21 cellular contexts compared by ENCODE assay signal in the genomic region with DNA sequence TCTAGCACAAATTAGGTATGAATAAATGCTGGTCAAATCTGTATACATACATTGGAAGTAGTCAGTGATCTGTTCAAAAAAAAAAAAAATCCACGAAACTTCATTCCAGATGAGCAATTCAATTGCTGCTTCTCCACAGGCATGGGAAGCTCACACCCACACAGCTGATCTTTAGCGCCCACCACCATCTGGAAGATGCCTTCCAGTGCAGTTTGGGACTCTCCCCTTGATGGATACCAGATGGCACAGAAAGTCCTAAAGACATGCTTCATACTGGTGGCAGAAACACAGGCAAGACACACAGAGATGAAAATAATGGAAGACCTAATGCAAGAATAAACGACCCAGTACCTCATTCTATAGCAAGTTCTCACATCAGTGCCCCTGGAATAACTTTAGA.
DNase-seq lines count a peak whose midpoint lies in the region; ATAC-seq and TF ChIP-seq lines count a peak whose summit lies in the region.
"Had no signal": no experiment of that assay in that cellular context is flagged by ENCODE, and none has a peak within 500 bp of the region (broad histone marks: within the 10 kb centered on the region; RNA-seq: fewer than 3 reads in every experiment).

No MANE protein-coding gene starts in this region.

- TF ChIP-seq CTCF in BE2C (IDR thresholded peaks at IDR 0.05; ENCODE audit: low read depth, low read length): no peak
- no peak for TF ChIP-seq CTCF in brain microvascular endothelial cell (IDR thresholded peaks at IDR 0.05; ENCODE audit: low read depth, low read length, missing control alignments)
- TF ChIP-seq CTCF in gastrocnemius medialis (IDR thresholded peaks at IDR 0.05 in 4 of 5, conservative IDR thresholded peaks at IDR 0.05 in 1 of 5): no peak

- H3K27ac ChIP-seq in brain microvascular endothelial cell (no peak overlapping the region), gastrocnemius medialis (no peak overlapping the region)
- H3K27ac ChIP-seq: SJSA1, tibial artery, VCaP had no signal

- DNase-seq in BE2C (peak; percentile 41), HS-5 (ENCODE audit: low read depth) (peak; percentile 25), brain microvascular endothelial cell (peak; percentile 23), non-pigmented ciliary epithelial cell (ENCODE audit: low read depth) (peak; percentile 46), kidney glomerular epithelial cell (lab: John Stamatoyannopoulos, UW) (no peak), gastrocnemius medialis (no peak), KG1 (lab: John Stamatoyannopoulos, UW) (no peak)
- DNase-seq in stimulated activated CD4-positive, alpha-beta T cell treated with anti-CD3 and anti-CD28 coated beads, Interleukin-15, amount 100 ng/mL, for 24 hours: no peak
- DNase-seq: activated T-cell treated with anti-CD3 and anti-CD28 coated beads for 4 hours; NCI-H1105 treated with DMSO at 0.1 percent for 48 hours; NCI-H2107; NCI-H748 treated with DMSO at 0.1 percent for 48 hours; stimulated activated CD4-positive, alpha-beta T cell treated with anti-CD3 and anti-CD28 coated beads, Interleukin-2, amount 100 ng/mL, for 24 hours; stimulated activated naive CD4-positive, alpha-beta T cell; T-helper 2 cell; tibial artery had no signal

- H3K4me1 ChIP-seq in BE2C (peaks cover 7% of the 10 kb centered on the region; the same call in 1 of the 2 replicates), gastrocnemius medialis (no peaks in the 10 kb centered on the region)
- H3K4me1 ChIP-seq: SJSA1, tibial artery had no signal

- intact Hi-C loops in gastrocnemius medialis (cut with DNase I; ENCODE audit: low total_unique reads): no loop called here

- no peak for TF ChIP-seq POLR2A in gastrocnemius medialis (IDR thresholded peaks at IDR 0.05)

- H3K4me3 ChIP-seq in BE2C (ENCODE audit: low read depth, low read length): no peak overlapping the region
- no peak overlapping the region for H3K4me3 ChIP-seq in brain microvascular endothelial cell (ENCODE audit: low read depth, low read length)
- H3K4me3 ChIP-seq in gastrocnemius medialis: no peak overlapping the region
- H3K4me3 ChIP-seq: SJSA1, tibial artery had no signal

- in situ Hi-C loops in brain microvascular endothelial cell (cut with HindIII; ENCODE audit: low pct_ligation_motif_present, low sequenced_read_pairs) (no loop called here), gastrocnemius medialis (cut with MboI; ENCODE audit: low sequenced_read_pairs in 4 of 4) (no loop called here)

- H3K9me3 ChIP-seq in BE2C (no peaks in the 10 kb centered on the region), gastrocnemius medialis (no peaks in the 10 kb centered on the region)
- H3K9me3 ChIP-seq: SJSA1, tibial artery had no signal

- no peaks in the 10 kb centered on the region for H3K36me3 ChIP-seq in BE2C
- no peaks in the 10 kb centered on the region for H3K36me3 ChIP-seq in brain microvascular endothelial cell (replicated peaks)
- no peaks in the 10 kb centered on the region for H3K36me3 ChIP-seq in gastrocnemius medialis
- H3K36me3 ChIP-seq: SJSA1, tibial artery had no signal

- ATAC-seq in gastrocnemius medialis: no peak
- ATAC-seq: HepG2; natural killer cell treated with Interleukin-12 subunit alpha and Interleukin-12 subunit beta and Interleukin-15 and Interleukin-18, amount 100 ng/mL, for 72 hours; Panc1 had no signal

- no peaks in the 10 kb centered on the region for H3K27me3 ChIP-seq in BE2C
- no peaks in the 10 kb centered on the region for H3K27me3 ChIP-seq in brain microvascular endothelial cell (replicated peaks)
- no peaks in the 10 kb centered on the region for H3K27me3 ChIP-seq in gastrocnemius medialis
- H3K27me3 ChIP-seq: SJSA1, tibial artery had no signal

Comparison
In these comparisons a context has a peak if more than half of its experiments do, and no peak if none do; other contexts are left out.
1. DNase-seq: peak in BE2C (single experiment), HS-5 (single experiment), brain microvascular endothelial cell (single experiment) and non-pigmented ciliary epithelial cell (single experiment); none in kidney glomerular epithelial cell (single experiment), stimulated activated CD4-positive, alpha-beta T cell treated with anti-CD3 and anti-CD28 coated beads, Interleukin-15, amount 100 ng/mL, for 24 hours (single experiment), gastrocnemius medialis (0 of 2) and KG1 (single experiment).